8 cellular contexts compared by ENCODE assay signal in genomic region chr6:26331809-26332226, GRCh38. TPM values are rescaled to one million over a fixed set of nuclear protein-coding genes. Genes with fewer than 3 reads are reported as not detected.
DNase-seq lines count a peak whose midpoint lies in the region; ATAC-seq and TF ChIP-seq lines count a peak whose summit lies in the region.

No MANE protein-coding gene starts in this region.

- H3K4me2 ChIP-seq in mammary epithelial cell (ENCODE audit: insufficient read depth, low read depth, low read length) (peak overlapping the region; percentile 78), neural progenitor cell (peak overlapping the region; percentile 97)

- H3K79me2 ChIP-seq in mammary epithelial cell (ENCODE audit: insufficient read depth, low read length) (no peaks in the 10 kb centered on the region), neural progenitor cell (ENCODE audit: low read depth) (no peaks in the 10 kb centered on the region)

- dilution Hi-C loops in mammary epithelial cell (cut with HindIII; ENCODE audit: low sequenced_read_pairs): no loop called here

- H3K4me3 ChIP-seq in GM06990 (replicated peaks; ENCODE audit: low read depth, low read length) (peak overlapping the region; percentile 57), NT2/D1 (ENCODE audit: insufficient read length, low read depth) (peak overlapping the region; percentile 63), mammary epithelial cell (replicated peaks in 1 of 3; ENCODE audit: insufficient read depth in 1 of 3, low read depth in 2 of 3, low read length in 3 of 3) (peak overlapping the region; percentile 56 to 98 (median 86)), neural progenitor cell (peak overlapping the region; percentile 82)

- H3K9me3 ChIP-seq in NT2/D1 (ENCODE audit: insufficient read depth, low read length) (no peaks in the 10 kb centered on the region), mammary epithelial cell (replicated peaks; ENCODE audit: insufficient read depth, low read length) (no peaks in the 10 kb centered on the region), neural progenitor cell (ENCODE audit: low read depth) (no peaks in the 10 kb centered on the region)

- BruUV-seq in mammary epithelial cell (replicated peaks; lab: Mats Ljungman, UMichigan): no TSS peak

- ATAC-seq in Right ventricle myocardium inferior (no peak), GM21723 (IDR thresholded peaks at IDR 0.05; ENCODE audit: unreplicated experiment) (no peak)

- no peak overlapping the region for H3K27ac Mint-ChIP-seq in neural progenitor cell

- peak overlapping the region; percentile 88 for H3K4me3 Mint-ChIP-seq in neural progenitor cell

- H3K27ac ChIP-seq in mammary epithelial cell (ENCODE audit: insufficient read depth, low read depth, low read length): peak overlapping the region; percentile 47
- no peak overlapping the region for H3K27ac ChIP-seq in neural progenitor cell

- peaks cover 10% of the 10 kb centered on the region for H3K9me3 Mint-ChIP-seq in neural progenitor cell

- no peaks in the 10 kb centered on the region for H3K36me3 ChIP-seq in GM06990 (ENCODE audit: control insufficient read depth, insufficient read depth, low read length)
- no peaks in the 10 kb centered on the region for H3K36me3 ChIP-seq in NT2/D1 (ENCODE audit: insufficient read depth, insufficient read length, low read length)
- H3K36me3 ChIP-seq in mammary epithelial cell (ENCODE audit: insufficient read depth, low read length): no peaks in the 10 kb centered on the region
- H3K36me3 ChIP-seq in neural progenitor cell: no peaks in the 10 kb centered on the region

- intact Hi-C loops in mammary epithelial cell (cut with micrococcal nuclease): loop anchor here (1.0 to 5.0 kb wide), 3 partner anchors 157 to 205 kb away; no protein-coding TSS in a partner anchor
- intact Hi-C loops in Right ventricle myocardium inferior (cut with DNase I): no loop called here

- in situ Hi-C loops in mammary epithelial cell (cut with MboI; ENCODE audit: low sequenced_read_pairs in 2 of 2): loop anchor here (10.0 to 25.0 kb wide), 4 partner anchors 203 to 805 kb away; partner anchors contain the start of gene HMGN4 (in 1 of the 2)

- H2AFZ ChIP-seq in mammary epithelial cell (ENCODE audit: low read depth, low read length): peak overlapping the region; percentile 88
- H2AFZ ChIP-seq in neural progenitor cell (replicated peaks): peak overlapping the region; percentile 10

- 0% methylated on average over 13 of the region's 13 CpGs for WGBS in mammary epithelial cell (ENCODE audit: low coverage, missing lambda C conversion rate)

- peaks cover 21% of the 10 kb centered on the region for H3F3A ChIP-seq in neural progenitor cell (ENCODE audit: low read depth)

- DNase-seq in GM06990 (ENCODE audit: extremely low read depth, insufficient read length) (no peak), NT2/D1 (ENCODE audit: low read depth, low spot score) (no peak), mammary epithelial cell (no peak), neural progenitor cell (ENCODE audit: low spot score) (no peak), 8988T (no peak), NCI-H1105 treated with DMSO at 0.1 percent for 48 hours (lab: John Stamatoyannopoulos, UW) (no peak), Right ventricle myocardium inferior (ENCODE audit: missing footprints) (no peak)

- H3K36me3 Mint-ChIP-seq in neural progenitor cell: peaks cover 2% of the 10 kb centered on the region

- H4K20me1 ChIP-seq in mammary epithelial cell (ENCODE audit: insufficient read depth, low read length) (no peaks in the 10 kb centered on the region), neural progenitor cell (ENCODE audit: low read depth) (peaks cover 4% of the 10 kb centered on the region)

- H3K4me1 Mint-ChIP-seq in neural progenitor cell: peaks cover 34% of the 10 kb centered on the region

- peaks cover 40% of the 10 kb centered on the region for H3K27me3 Mint-ChIP-seq in neural progenitor cell (ENCODE audit: insufficient read depth, low read depth)

- H3K4me1 ChIP-seq in NT2/D1 (ENCODE audit: insufficient read depth, insufficient read length) (no peaks in the 10 kb centered on the region), mammary epithelial cell (ENCODE audit: insufficient read depth, low read length) (peaks cover 22% of the 10 kb centered on the region), neural progenitor cell (peaks cover 8% of the 10 kb centered on the region)

- TF ChIP-seq CTCF in GM06990 (IDR thresholded peaks at IDR 0.05; ENCODE audit: insufficient read depth, low read length, poor library complexity, severe bottlenecking): no peak
- TF ChIP-seq CTCF in mammary epithelial cell (conservative IDR thresholded peaks at IDR 0.05 in 1 of 2, IDR thresholded peaks at IDR 0.05 in 1 of 2; ENCODE audit: extremely low read depth in 1 of 2, insufficient read depth in 1 of 2, low read depth in 1 of 2, low read length in 2 of 2): no peak
- no peak for TF ChIP-seq CTCF in neural progenitor cell (IDR thresholded peaks at IDR 0.05)

- CTCF ChIA-PET in mammary epithelial cell (lab: Charles Lee; ENCODE audit: low non-redundant PET): no interaction called here

- H3K27me3 ChIP-seq in GM06990 (replicated peaks; ENCODE audit: control insufficient read depth, insufficient read depth, low read length) (no peaks in the 10 kb centered on the region), NT2/D1 (ENCODE audit: insufficient read depth, insufficient read length) (peaks cover 22% of the 10 kb centered on the region), mammary epithelial cell (ENCODE audit: insufficient read depth, low read length) (no peaks in the 10 kb centered on the region), neural progenitor cell (peaks cover 56% of the 10 kb centered on the region)

- H3K9ac ChIP-seq in NT2/D1 (ENCODE audit: insufficient read length, low read depth) (peak overlapping the region; percentile 61), mammary epithelial cell (ENCODE audit: insufficient read depth, low read length) (peak overlapping the region; percentile 59), neural progenitor cell (no peak overlapping the region)

RNA-seq across cellular contexts. Expression of gene BTN3A2, which starts 33.2 kb away (rescaled TPM):
- total RNA-seq in mammary epithelial cell (1 to 10 TPM; 3.8 to 4.5 TPM), neural progenitor cell (ENCODE audit: low replicate concordance) (3.2 and 5.9 TPM in 2 replicates), Right ventricle myocardium inferior (17.0 TPM)
- polyA plus RNA-seq in mammary epithelial cell: 12.1 TPM
- polyA minus RNA-seq in mammary epithelial cell: 3.3 TPM

RNA-seq across cellular contexts. Expression of gene BTN2A2, which starts 51.1 kb away (rescaled TPM):
- total RNA-seq in mammary epithelial cell (10 to 100 TPM in 1 of 2 donors, 1 to 10 TPM in 1; 9.3 to 11.0 TPM), neural progenitor cell (ENCODE audit: low replicate concordance) (28.2 and 30.9 TPM in 2 replicates), Right ventricle myocardium inferior (6.0 TPM)
- 3.8 TPM for polyA plus RNA-seq in mammary epithelial cell
- 9.4 TPM for polyA minus RNA-seq in mammary epithelial cell
